Comparison of ENCODE assay signal across 8 cellular contexts in the genomic region with DNA sequence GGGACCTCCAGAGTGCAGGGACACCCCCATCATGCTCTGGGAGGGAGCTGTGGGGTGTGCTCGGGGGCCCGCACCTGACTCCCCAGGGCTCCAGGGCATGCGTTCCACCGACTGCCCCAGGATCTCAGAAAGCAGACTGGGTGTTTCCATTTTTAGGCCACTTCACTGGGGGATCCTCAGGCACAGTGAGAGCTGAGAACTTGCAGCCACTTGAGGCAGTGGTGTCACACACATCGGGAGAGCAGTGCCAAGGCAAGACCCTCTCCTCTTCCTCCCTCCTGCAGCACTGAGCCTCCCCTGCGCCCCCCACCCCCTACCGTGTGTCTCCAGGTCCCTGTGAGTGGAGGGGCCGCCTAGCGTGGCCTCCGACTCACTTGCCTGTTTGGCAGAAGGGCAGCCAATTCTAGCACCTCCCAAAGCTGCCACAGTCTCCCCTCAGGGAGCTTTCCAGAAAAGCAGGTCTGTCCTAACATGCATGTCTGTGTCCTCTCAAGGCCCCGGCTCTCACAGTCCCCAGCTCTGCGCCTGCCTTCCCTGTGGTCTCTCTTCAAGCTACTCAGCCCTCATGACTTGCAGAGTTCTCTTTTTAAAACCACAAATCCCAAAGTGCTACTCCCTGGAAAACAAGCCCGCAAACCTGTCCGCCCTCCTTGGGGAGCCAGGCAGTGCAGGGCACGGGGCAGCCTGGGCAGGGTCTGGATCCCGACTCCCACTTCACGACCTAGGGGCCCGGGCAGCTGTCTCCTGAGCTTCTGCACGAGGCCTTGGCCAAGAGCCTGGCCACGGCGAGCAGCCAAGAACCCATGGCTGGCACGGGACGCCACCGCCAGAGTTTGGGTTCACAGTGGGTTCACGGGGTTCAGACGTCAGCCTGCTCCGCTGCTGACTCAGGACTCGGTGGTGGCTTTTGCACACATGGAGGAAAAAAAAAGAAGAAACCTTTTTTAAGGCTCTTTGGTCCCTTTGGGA.
DNase-seq lines count a peak whose midpoint lies in the region; FAIRE-seq and TF ChIP-seq lines count a peak whose summit lies in the region.

No MANE protein-coding gene starts in this region.

- TF ChIP-seq CTCF in astrocyte of the cerebellum (IDR thresholded peaks at IDR 0.05; ENCODE audit: low read depth, low read length, missing control alignments) (peak; percentile 27), stomach (IDR thresholded peaks at IDR 0.05) (no peak)

- H3K9me3 ChIP-seq in stomach: no peaks in the 10 kb centered on the region

- DNase-seq in AG08396 (ENCODE audit: low spot score): peak; percentile 62
- peak; percentile 22 for DNase-seq in H54 (ENCODE audit: insufficient read length, low spot score)
- peak; percentile 42 for DNase-seq in astrocyte of the cerebellum (ENCODE audit: low read depth)
- peak; percentile 72 for DNase-seq in islet precursor cell
- DNase-seq in stomach: peak; percentile 87
- no peak for DNase-seq in activated CD4-positive, alpha-beta T cell treated with anti-CD3 and anti-CD28 coated beads, Interleukin-2, amount 50 U/mL, for 1 hour
- no peak for DNase-seq in T-helper 1 cell
- DNase-seq in Kasumi-1 (lab: John Stamatoyannopoulos, UW): no peak

- TF ChIP-seq EP300 in stomach (IDR thresholded peaks at IDR 0.05): no peak

- peak overlapping the region; percentile 66 to 94 (median 90) for H3K27ac ChIP-seq in stomach

- no peak overlapping the region for H3K4me3 ChIP-seq in astrocyte of the cerebellum (ENCODE audit: low read depth, low read length)
- peak overlapping the region in 1 of 4 donors; percentile 1 for H3K4me3 ChIP-seq in stomach

- intact Hi-C loops in stomach (cut with DNase I; ENCODE audit: low total_unique reads): no loop called here

- no peak for FAIRE-seq in H54 (lab: Jason Lieb, UNC)

- H3K4me1 ChIP-seq in stomach: peaks cover 60 to 80% (median 76%) of the 10 kb centered on the region in 4 donors

- TF ChIP-seq POLR2A in H54 (IDR thresholded peaks at IDR 0.05; ENCODE audit: low read depth, low read length): no peak
- no peak for TF ChIP-seq POLR2A in stomach (IDR thresholded peaks at IDR 0.05)

- 29 to 44% (median 42%) methylated on average over 21 to 28 of the region's 28 CpGs for WGBS in stomach, 5 donors

- H3K36me3 ChIP-seq in stomach: peaks cover 0 to 10% (median 0%) of the 10 kb centered on the region in 4 donors

- in situ Hi-C loops in astrocyte of the cerebellum (cut with HindIII; ENCODE audit: low sequenced_read_pairs): no loop called here

- no peaks in the 10 kb centered on the region for H3K27me3 ChIP-seq in stomach

Comparison
In these comparisons a context has a peak if more than half of its experiments do, and no peak if none do; other contexts are left out.
1. DNase-seq: peak in AG08396 (single experiment), H54 (single experiment), astrocyte of the cerebellum (single experiment), islet precursor cell (single experiment) and stomach (single experiment); none in activated CD4-positive, alpha-beta T cell treated with anti-CD3 and anti-CD28 coated beads, Interleukin-2, amount 50 U/mL, for 1 hour (single experiment), T-helper 1 cell (0 of 5) and Kasumi-1 (0 of 2).